In the genomic region with DNA sequence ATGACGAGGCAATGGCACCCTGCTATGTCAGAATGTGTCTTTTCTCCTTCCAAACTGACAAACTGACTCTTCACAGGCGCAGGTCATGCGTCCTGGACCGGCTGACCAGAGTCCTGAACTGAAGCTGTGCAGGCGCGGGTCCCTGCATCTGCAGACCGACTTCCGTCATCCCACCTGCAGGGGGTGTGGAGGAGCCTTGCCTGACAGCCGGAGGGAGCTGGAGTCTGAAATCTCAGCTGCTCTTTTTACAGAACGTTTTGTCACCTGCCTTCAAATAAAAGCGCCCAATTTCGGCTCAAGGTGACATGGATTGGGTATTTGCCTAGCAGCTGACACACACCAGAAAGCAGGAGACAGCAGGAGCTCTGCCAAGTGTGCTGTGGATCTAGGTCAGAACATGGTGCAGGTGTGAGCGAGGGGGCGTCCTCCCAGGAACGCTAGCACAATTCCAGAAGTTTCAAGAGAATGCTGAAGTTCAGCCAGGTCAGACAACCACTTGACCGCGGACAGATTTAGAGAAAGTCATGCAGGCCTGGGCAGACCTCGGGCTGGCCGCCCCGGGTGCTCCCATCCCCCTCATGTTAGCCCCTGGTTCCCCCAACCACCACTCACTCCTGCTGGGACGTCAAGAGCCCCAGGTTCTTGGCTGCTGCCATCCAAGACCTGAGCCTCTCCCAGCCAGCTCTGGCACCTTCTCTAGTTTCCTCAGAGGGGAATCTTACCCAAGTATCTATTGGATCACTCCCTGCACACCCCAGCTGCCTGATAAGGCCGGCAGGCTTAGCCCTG, we compare ENCODE assay signal across 9 cellular contexts. TPM values are rescaled to one million over a fixed set of nuclear protein-coding genes. Genes with fewer than 3 reads are reported as not detected.
DNase-seq lines count a peak whose midpoint lies in the region; ATAC-seq, FAIRE-seq and TF ChIP-seq lines count a peak whose summit lies in the region.
"Had no signal": no experiment of that assay in that cellular context is flagged by ENCODE, and none has a peak within 500 bp of the region (broad histone marks: within the 10 kb centered on the region; RNA-seq: fewer than 3 reads in every experiment).

No MANE protein-coding gene starts in this region.

- H3K27ac ChIP-seq in left ventricle myocardium inferior (replicated peaks): peak overlapping the region; percentile 57
- H3K27ac ChIP-seq in temporal lobe (ENCODE audit: low read depth, low read length): peak overlapping the region; percentile 48

- FAIRE-seq in GM12892 (lab: Jason Lieb, UNC): no peak

- TF ChIP-seq CTCF in left ventricle myocardium inferior (IDR thresholded peaks at IDR 0.05; ENCODE audit: borderline replicate concordance): peak; percentile 47

- no peaks in the 10 kb centered on the region for H3K27me3 ChIP-seq in left ventricle myocardium inferior (ENCODE audit: low read depth)

- intact Hi-C loops in left ventricle myocardium inferior (cut with micrococcal nuclease): no loop called here

- TF ChIP-seq POLR2A in GM12892 (IDR thresholded peaks at IDR 0.05; ENCODE audit: low read depth, low read length): no peak

- peak; percentile 49 for ATAC-seq in SK-N-SH treated with all-trans-retinoic acid at 6 μM for 48 hours
- no peak for ATAC-seq in GM21737 (IDR thresholded peaks at IDR 0.05; ENCODE audit: unreplicated experiment)

- no peaks in the 10 kb centered on the region for H3K36me3 ChIP-seq in left ventricle myocardium inferior

- H3K4me1 ChIP-seq in left ventricle myocardium inferior: peaks cover 85% of the 10 kb centered on the region

- in situ Hi-C loops in KBM-7 (cut with MboI; ENCODE audit: low pct_unique_long_range_greater_than_20kb, low sequenced_read_pairs): no loop called here

- H3K4me3 ChIP-seq in left ventricle myocardium inferior: no peak overlapping the region

- DNase-seq in NCI-H345 (lab: John Stamatoyannopoulos, UW) (peak; percentile 44), NCI-H345 treated with DMSO at 0.1 percent for 48 hours (lab: John Stamatoyannopoulos, UW; ENCODE audit: unreplicated experiment) (no peak), left ventricle myocardium inferior (no peak), GM12892 (ENCODE audit: insufficient read length) (no peak), KBM-7 (no peak)
- DNase-seq: activated naive CD8-positive, alpha-beta T cell treated with anti-CD3 and anti-CD28 coated beads, Interleukin-2, amount 10 ng/mL, durations not matched to agents 7 days and 5 days had no signal

- H3K9me3 ChIP-seq in left ventricle myocardium inferior (replicated peaks): no peaks in the 10 kb centered on the region

TF ChIP-seq in SK-N-SH treated with all-trans-retinoic acid at 6 μM for 48 hours, 23 proteins besides CTCF, POLR2A, EP300 and RAD21:
- no peak for TF ChIP-seq GLIS3 (CRISPR knock-in tag; IDR thresholded peaks at IDR 0.05)
- no peak for TF ChIP-seq ZFP3 (CRISPR knock-in tag; IDR thresholded peaks at IDR 0.05)
- TF ChIP-seq, protein P1, sequence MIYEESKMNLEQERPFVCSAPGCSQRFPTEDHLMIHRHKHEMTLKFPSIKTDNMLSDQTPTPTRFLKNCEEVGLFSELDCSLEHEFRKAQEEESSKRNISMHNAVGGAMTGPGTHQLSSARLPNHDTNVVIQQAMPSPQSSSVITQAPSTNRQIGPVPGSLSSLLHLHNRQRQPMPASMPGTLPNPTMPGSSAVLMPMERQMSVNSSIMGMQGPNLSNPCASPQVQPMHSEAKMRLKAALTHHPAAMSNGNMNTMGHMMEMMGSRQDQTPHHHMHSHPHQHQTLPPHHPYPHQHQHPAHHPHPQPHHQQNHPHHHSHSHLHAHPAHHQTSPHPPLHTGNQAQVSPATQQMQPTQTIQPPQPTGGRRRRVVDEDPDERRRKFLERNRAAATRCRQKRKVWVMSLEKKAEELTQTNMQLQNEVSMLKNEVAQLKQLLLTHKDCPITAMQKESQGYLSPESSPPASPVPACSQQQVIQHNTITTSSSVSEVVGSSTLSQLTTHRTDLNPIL (CRISPR knock-in tag; IDR thresholded peaks at IDR 0.05; ENCODE audit: low read depth): no peak
- no peak for TF ChIP-seq CSDC2 (CRISPR knock-in tag; IDR thresholded peaks at IDR 0.05)
- TF ChIP-seq TOX (CRISPR knock-in tag; IDR thresholded peaks at IDR 0.05; ENCODE audit: borderline replicate concordance): no peak
- TF ChIP-seq ISL1 (CRISPR knock-in tag; IDR thresholded peaks at IDR 0.05): no peak
- TF ChIP-seq OSR1 (CRISPR knock-in tag; IDR thresholded peaks at IDR 0.05): no peak
- no peak for TF ChIP-seq ZNF8 (CRISPR knock-in tag; IDR thresholded peaks at IDR 0.05)
- no peak for TF ChIP-seq ZFP30 (CRISPR knock-in tag; IDR thresholded peaks at IDR 0.05)

RNA-seq across cellular contexts. Expression of a gene that starts 32.8 kb away (rescaled TPM):
- total RNA-seq in left ventricle myocardium inferior: 7.9 TPM
- 5.2 TPM for total RNA-seq in temporal lobe
- 5.1 TPM for polyA plus RNA-seq in GM12892 (2012; ENCODE audit: missing spikeins)

RNA-seq across cellular contexts. Expression of a gene that starts 51.1 kb away (rescaled TPM):
- total RNA-seq in left ventricle myocardium inferior: 24.1 TPM
- 80.4 TPM for total RNA-seq in temporal lobe
- 9.3 TPM for polyA plus RNA-seq in GM12892 (2012; ENCODE audit: missing spikeins)

RNA-seq across cellular contexts. Expression of a gene that starts 54.3 kb away (rescaled TPM):
- total RNA-seq in left ventricle myocardium inferior (153 TPM), temporal lobe (114 TPM)
- 80.5 TPM for polyA plus RNA-seq in GM12892 (2012; ENCODE audit: missing spikeins)
